Comparison of ENCODE assay signal across 24 cellular contexts in genomic region chr1:39379187-39379586, GRCh38.
A peak's percentile ranks its signal among the peaks of the same experiment; 100 is the strongest.
DNase-seq lines count a peak whose midpoint lies in the region; ATAC-seq, FAIRE-seq and TF ChIP-seq lines count a peak whose summit lies in the region.
"Had no signal": no experiment of that assay in that cellular context is flagged by ENCODE, and none has a peak within 500 bp of the region (broad histone marks: within the 10 kb centered on the region; RNA-seq: fewer than 3 reads in every experiment).

No MANE protein-coding gene starts in this region.

- H3K4me3 ChIP-seq in keratinocyte (ENCODE audit: control insufficient read depth in 2 of 3, extremely low read depth in 1 of 3, insufficient read depth in 2 of 3, low read depth in 1 of 3, low read length in 3 of 3) (no peak overlapping the region), thoracic aorta (no peak overlapping the region), esophagus squamous epithelium (no peak overlapping the region), PC-3 (ENCODE audit: low read length) (no peak overlapping the region)
- H3K4me3 ChIP-seq: GM23248, HAP-1 had no signal

- H3K36me3 ChIP-seq in keratinocyte (ENCODE audit: control insufficient read depth in 2 of 2, extremely low read depth in 1 of 2, insufficient read depth in 2 of 2, low read length in 2 of 2), result peaks cover 18 to 32% of the 10 kb centered on the region in 2 experiments
- peaks cover 42% of the 10 kb centered on the region for H3K36me3 ChIP-seq in thoracic aorta
- H3K36me3 ChIP-seq in esophagus squamous epithelium, result peaks cover 6 to 86% (median 22%) of the 10 kb centered on the region in 3 donors
- peaks cover 21% of the 10 kb centered on the region; the same call in 1 of the 2 replicates for H3K36me3 ChIP-seq in PC-3 (ENCODE audit: low read depth, low read length)
- H3K36me3 ChIP-seq: HAP-1 had no signal

- DNase-seq in activated T-cell treated with anti-CD3 and anti-CD28 coated beads, Interleukin-2, amount 50 U/mL, for 24 hours, result no peak
- DNase-seq in activated T-cell treated with anti-CD3 and anti-CD28 coated beads, Interleukin-2, amount 50 U/mL, for 1 hour, result no peak
- DNase-seq in T-helper 17 cell (no peak), keratinocyte (ENCODE audit: low read depth, low spot score) (no peak), thoracic aorta (ENCODE audit: low spot score) (no peak), esophagus squamous epithelium (lab: John Stamatoyannopoulos, UW) (no peak), PC-3 (no peak)
- no peak for DNase-seq in effector CD8-positive, alpha-beta T cell (lab: John Stamatoyannopoulos, UW)
- DNase-seq: 8988T; Caco-2; DMS153; GF-D8; GM23248; IMR-90; Kasumi-1; MM.1S; NCI-H1694 treated with DMSO at 0.1 percent for 48 hours; NCI-H748 treated with DMSO at 0.1 percent for 48 hours; NK-92 treated with Interleukin-12 subunit alpha and Interleukin-12 subunit beta, amount 100 ng/mL, for 24 hours had no signal

- WGBS in esophagus squamous epithelium, 2 donors, result 67 to 78% methylated on average over 2 of the region's 2 CpGs

- H3K9me2 ChIP-seq in PC-3 (replicated peaks; ENCODE audit: low read length), result no peaks in the 10 kb centered on the region

- H3K9ac ChIP-seq in keratinocyte (ENCODE audit: control insufficient read depth, extremely low read depth, insufficient read depth, low read length) (no peak overlapping the region), PC-3 (ENCODE audit: low read length) (no peak overlapping the region)
- H3K9ac ChIP-seq: GM23248 had no signal

- H3K4me1 ChIP-seq in keratinocyte (ENCODE audit: control insufficient read depth, extremely low read depth, insufficient read depth, low read length) (no peaks in the 10 kb centered on the region), thoracic aorta (ENCODE audit: control insufficient read depth in 1 of 2, low read depth in 2 of 2) (peaks cover 2 to 10% of the 10 kb centered on the region in 2 donors), esophagus squamous epithelium (peaks cover 0 to 4% (median 0%) of the 10 kb centered on the region in 3 donors), PC-3 (ENCODE audit: insufficient read depth, low read length) (0 out of 2 replicates have a peak, but pooled peaks cover 4% of the 10 kb centered on the region)
- H3K4me1 ChIP-seq: HAP-1 had no signal

- H3F3A ChIP-seq in PC-3 (ENCODE audit: low read length, unreplicated experiment), result no peaks in the 10 kb centered on the region

- no peaks in the 10 kb centered on the region for H3K9me3 ChIP-seq in T-helper 17 cell (ENCODE audit: control insufficient read depth, low read length, poor library complexity, severe bottlenecking)
- no peaks in the 10 kb centered on the region for H3K9me3 ChIP-seq in keratinocyte (ENCODE audit: control insufficient read depth, low read depth, low read length)
- no peaks in the 10 kb centered on the region for H3K9me3 ChIP-seq in thoracic aorta
- no peaks in the 10 kb centered on the region for H3K9me3 ChIP-seq in esophagus squamous epithelium
- no peaks in the 10 kb centered on the region for H3K9me3 ChIP-seq in PC-3 (ENCODE audit: low read length)
- H3K9me3 ChIP-seq: Caco-2, HAP-1 had no signal

- FAIRE-seq in keratinocyte (lab: Jason Lieb, UNC), result peak; percentile 20
- FAIRE-seq: RCC 7860 had no signal

- dilution Hi-C loops in keratinocyte (cut with MboI; ENCODE audit: extremely low pct_ligation_motif_present, low sequenced_read_pairs), result no loop called here

- TF ChIP-seq POLR2A in esophagus squamous epithelium (IDR thresholded peaks at IDR 0.05), result no peak

- no TSS peak for BruUV-seq in PC-3 (replicated peaks; lab: Mats Ljungman, UMichigan)

- H2AFZ ChIP-seq in keratinocyte (ENCODE audit: control insufficient read depth, low read length), result no peak overlapping the region
- no peak overlapping the region for H2AFZ ChIP-seq in PC-3 (ENCODE audit: low read length)
- H2AFZ ChIP-seq: GM23248 had no signal

- no peaks in the 10 kb centered on the region for H4K20me1 ChIP-seq in keratinocyte (ENCODE audit: control insufficient read depth, extremely low read depth, insufficient read depth, low read length)
- no peaks in the 10 kb centered on the region for H4K20me1 ChIP-seq in PC-3 (ENCODE audit: low read length)

- H3K27me3 Mint-ChIP-seq in activated T-cell treated with anti-CD3 and anti-CD28 coated beads, Interleukin-2, amount 50 U/mL, for 24 hours, result no peaks in the 10 kb centered on the region
- H3K27me3 Mint-ChIP-seq in T-helper 17 cell, result no peaks in the 10 kb centered on the region
- H3K27me3 Mint-ChIP-seq: B cell had no signal

- no peaks in the 10 kb centered on the region for H3K9me1 ChIP-seq in keratinocyte (ENCODE audit: control insufficient read depth, extremely low read depth, insufficient read depth, low read length)

- H3K4me2 ChIP-seq in keratinocyte (ENCODE audit: control insufficient read depth, extremely low read depth, insufficient read depth, low read depth, low read length) (no peak overlapping the region), PC-3 (ENCODE audit: low read length) (no peak overlapping the region)

- CTCF ChIA-PET in PC-3 (lab: Charles Lee), result interaction anchor here (1.8 kb wide), 1 partner anchor 32 kb away, joined by 8 read pairs; no protein-coding TSS in a partner anchor

- TF ChIP-seq CTCF in keratinocyte (optimal IDR thresholded peaks at IDR 0.05 in 1 of 3, IDR thresholded peaks at IDR 0.05 in 1 of 3, conservative IDR thresholded peaks at IDR 0.05 in 1 of 3; ENCODE audit: extremely low read depth in 1 of 3, insufficient read depth in 2 of 3, low read length in 3 of 3) (no peak), thoracic aorta (IDR thresholded peaks at IDR 0.05) (no peak), esophagus squamous epithelium (IDR thresholded peaks at IDR 0.05) (no peak), PC-3 (conservative IDR thresholded peaks at IDR 0.05; ENCODE audit: low read depth, low read length) (no peak)

- no peak overlapping the region for H3K4me3 Mint-ChIP-seq in activated T-cell treated with anti-CD3 and anti-CD28 coated beads, Interleukin-2, amount 50 U/mL, for 24 hours
- H3K4me3 Mint-ChIP-seq in T-helper 17 cell, result peak overlapping the region; percentile 31
- H3K4me3 Mint-ChIP-seq: B cell had no signal

- H3K9me3 Mint-ChIP-seq in activated T-cell treated with anti-CD3 and anti-CD28 coated beads, Interleukin-2, amount 50 U/mL, for 24 hours, result no peaks in the 10 kb centered on the region

- H3K27ac Mint-ChIP-seq in activated T-cell treated with anti-CD3 and anti-CD28 coated beads, Interleukin-2, amount 50 U/mL, for 24 hours, result peak overlapping the region; percentile 12
- H3K27ac Mint-ChIP-seq in T-helper 17 cell, result peak overlapping the region; percentile 45
- H3K27ac Mint-ChIP-seq: B cell had no signal

- H3K4me1 Mint-ChIP-seq in activated T-cell treated with anti-CD3 and anti-CD28 coated beads, Interleukin-2, amount 50 U/mL, for 24 hours (ENCODE audit: low read depth), result no peaks in the 10 kb centered on the region
- H3K4me1 Mint-ChIP-seq in T-helper 17 cell, result peaks cover 3% of the 10 kb centered on the region
- H3K4me1 Mint-ChIP-seq: B cell had no signal

- no peak for ATAC-seq in T-helper 17 cell
- ATAC-seq in thoracic aorta (ENCODE audit: insufficient number of reproducible peaks, low FRiP score, low read depth), result no peak
- ATAC-seq in PC-3, result no peak
- ATAC-seq: Right ventricle myocardium inferior had no signal

- H3K79me2 ChIP-seq in keratinocyte (ENCODE audit: control insufficient read depth, insufficient read depth, low read length) (no peaks in the 10 kb centered on the region), PC-3 (ENCODE audit: low read length) (no peaks in the 10 kb centered on the region)

- H3K27ac ChIP-seq in keratinocyte (ENCODE audit: control insufficient read depth, insufficient read depth, low read length) (no peak overlapping the region), thoracic aorta (peak overlapping the region; percentile 40 to 54), esophagus squamous epithelium (no peak overlapping the region), PC-3 (ENCODE audit: low read length) (no peak overlapping the region)
- H3K27ac ChIP-seq: GM23248, HL-60 had no signal

- POLR2A ChIA-PET in PC-3 (lab: Charles Lee; ENCODE audit: unreplicated experiment), result no interaction called here

- H3K27me3 ChIP-seq in keratinocyte (ENCODE audit: control insufficient read depth, extremely low read depth, insufficient read depth, low read length) (no peaks in the 10 kb centered on the region), thoracic aorta (replicated peaks; ENCODE audit: insufficient read depth) (no peaks in the 10 kb centered on the region), esophagus squamous epithelium (no peaks in the 10 kb centered on the region), PC-3 (ENCODE audit: low read length) (no peaks in the 10 kb centered on the region)

- intact Hi-C loops in esophagus squamous epithelium (cut with DNase I), result no loop called here
- intact Hi-C loops in PC-3 (cut with micrococcal nuclease), result loop anchor here (5.0 kb wide), 1 partner anchor 282 kb away; no protein-coding TSS in a partner anchor

- peaks cover 71% of the 10 kb centered on the region for H3K36me3 Mint-ChIP-seq in activated T-cell treated with anti-CD3 and anti-CD28 coated beads, Interleukin-2, amount 50 U/mL, for 24 hours (ENCODE audit: low read depth)
- no peaks in the 10 kb centered on the region for H3K36me3 Mint-ChIP-seq in T-helper 17 cell (ENCODE audit: low read depth)

Comparison
In these comparisons a context has a peak if more than half of its experiments do, and no peak if none do; other contexts are left out.
1. H3K27ac ChIP-seq: peak in thoracic aorta (2 of 2); none in keratinocyte (single experiment), esophagus squamous epithelium (0 of 4) and PC-3 (single experiment).